23 cellular contexts compared by ENCODE assay signal in the genomic region with DNA sequence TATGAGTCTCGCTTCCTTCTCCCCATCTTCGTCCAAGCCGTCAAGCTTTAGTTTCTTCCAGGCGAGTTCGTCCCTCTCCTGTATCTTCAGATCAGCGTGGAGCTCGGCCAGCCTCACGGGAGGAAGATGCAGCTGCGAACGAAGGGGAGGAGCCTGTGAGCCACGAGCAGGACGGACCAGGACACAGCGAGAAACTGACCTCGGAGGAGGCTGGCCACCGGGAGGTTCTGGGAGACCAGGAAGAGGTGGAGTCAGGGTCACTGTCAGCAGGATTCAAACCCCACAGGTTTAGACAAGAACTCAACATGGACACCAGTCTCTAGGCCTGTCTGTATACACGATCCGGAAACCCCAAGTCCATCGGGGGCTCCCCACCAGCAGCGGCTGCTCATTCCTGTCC. TPM values are rescaled to one million over a fixed set of nuclear protein-coding genes. Genes with fewer than 3 reads are reported as not detected.
A peak's percentile ranks its signal among the peaks of the same experiment; 100 is the strongest.
DNase-seq lines count a peak whose midpoint lies in the region; ATAC-seq and TF ChIP-seq lines count a peak whose summit lies in the region.
"Had no signal": no experiment of that assay in that cellular context is flagged by ENCODE, and none has a peak within 500 bp of the region (broad histone marks: within the 10 kb centered on the region; RNA-seq: fewer than 3 reads in every experiment).

No MANE protein-coding gene starts in this region.

- no peak overlapping the region for H3K4me3 Mint-ChIP-seq in WTC11
- H3K4me3 Mint-ChIP-seq in CD4-positive, alpha-beta memory T cell: no peak overlapping the region
- H3K4me3 Mint-ChIP-seq: H9 had no signal

- POLR2A ChIA-PET in WTC11 (lab: Charles Lee) (no interaction called here), HEK293T (lab: Yijun Ruan, JAX) (no interaction called here)
- POLR2A ChIA-PET in CD4-positive, alpha-beta memory T cell (lab: Charles Lee; ENCODE audit: partially characterized antibody): no interaction called here

- no peaks in the 10 kb centered on the region for H3K27me3 ChIP-seq in left lung
- H3K27me3 ChIP-seq in spleen (replicated peaks in 1 of 7): no peaks in the 10 kb centered on the region
- no peaks in the 10 kb centered on the region for H3K27me3 ChIP-seq in CD4-positive, alpha-beta memory T cell (ENCODE audit: insufficient read depth, low read length)
- H3K27me3 ChIP-seq: MG63 had no signal

- H3K4me3 ChIP-seq in left lung (no peak overlapping the region), spleen (no peak overlapping the region)
- H3K4me3 ChIP-seq in CD4-positive, alpha-beta memory T cell (ENCODE audit: low read length in 2 of 2): no peak overlapping the region
- H3K4me3 ChIP-seq: MG63, PC-9 had no signal

- peaks cover 0 to 22% of the 10 kb centered on the region in 2 donors for H3K4me1 ChIP-seq in left lung
- peaks cover 4 to 41% (median 25%) of the 10 kb centered on the region in 6 donors for H3K4me1 ChIP-seq in spleen
- peaks cover 10% of the 10 kb centered on the region for H3K4me1 ChIP-seq in CD4-positive, alpha-beta memory T cell (ENCODE audit: insufficient read depth, low read length)
- H3K4me1 ChIP-seq: Caco-2 had no signal

- WGBS in spleen, 5 donors: 80 to 90% (median 82%) methylated on average over 19 of the region's 19 CpGs

- H3K36me3 ChIP-seq in left lung: peaks cover 0 to 95% of the 10 kb centered on the region in 2 donors
- H3K36me3 ChIP-seq in spleen: peaks cover 0 to 99% (median 69%) of the 10 kb centered on the region in 6 donors
- peaks cover 52% of the 10 kb centered on the region for H3K36me3 ChIP-seq in CD4-positive, alpha-beta memory T cell (ENCODE audit: insufficient read depth, low read length)
- H3K36me3 ChIP-seq: MG63 had no signal

- 0 out of 2 replicates have a peak, but pooled peaks cover 2% of the 10 kb centered on the region for H3K27me3 Mint-ChIP-seq in WTC11 (ENCODE audit: low read depth)
- H3K27me3 Mint-ChIP-seq in CD4-positive, alpha-beta memory T cell: no peaks in the 10 kb centered on the region

- peaks cover 21% of the 10 kb centered on the region for H3K36me3 Mint-ChIP-seq in WTC11
- H3K36me3 Mint-ChIP-seq in CD4-positive, alpha-beta memory T cell: peaks cover 21 to 50% of the 10 kb centered on the region in 2 donors

- no peak for TF ChIP-seq POLR2A in spleen (IDR thresholded peaks at IDR 0.05)

- intact Hi-C loops in left lung (cut with DNase I) (no loop called here), spleen (cut with DNase I; ENCODE audit: low total_unique reads) (no loop called here)
- intact Hi-C loops in CD4-positive, alpha-beta memory T cell (cut with micrococcal nuclease): no loop called here

- H3K9me3 ChIP-seq in left lung (no peaks in the 10 kb centered on the region), spleen (no peaks in the 10 kb centered on the region)
- no peaks in the 10 kb centered on the region for H3K9me3 ChIP-seq in CD4-positive, alpha-beta memory T cell (ENCODE audit: control insufficient read depth in 1 of 2, low read length in 2 of 2)
- H3K9me3 ChIP-seq: Caco-2, MG63 had no signal

- ATAC-seq in WTC11 (no peak), left lung (no peak)

- no peaks in the 10 kb centered on the region for H3K9me3 Mint-ChIP-seq in WTC11
- peaks cover 0 to 3% (median 0%) of the 10 kb centered on the region in 8 donors for H3K9me3 Mint-ChIP-seq in CD4-positive, alpha-beta memory T cell
- H3K9me3 Mint-ChIP-seq: H9 had no signal

- H3K4me1 Mint-ChIP-seq in WTC11: peaks cover under 1% of the 10 kb centered on the region
- peaks cover 10 to 32% (median 15%) of the 10 kb centered on the region in 4 donors for H3K4me1 Mint-ChIP-seq in CD4-positive, alpha-beta memory T cell

- CTCF ChIA-PET in WTC11 (lab: Charles Lee) (interaction anchor here (4.7 kb wide), 1 partner anchor 10 kb away, joined by 25 read pairs; no protein-coding TSS in a partner anchor), HEK293T (lab: Yijun Ruan, JAX) (no interaction called here)
- CTCF ChIA-PET in CD4-positive, alpha-beta memory T cell (lab: Charles Lee; ENCODE audit: partially characterized antibody): no interaction called here

- 0 out of 2 replicates have a peak overlapping the region, but pooled peaks have one; percentile 15 for H3K27ac Mint-ChIP-seq in WTC11
- H3K27ac Mint-ChIP-seq in CD4-positive, alpha-beta memory T cell: no peak overlapping the region

- no peak overlapping the region for H3K27ac ChIP-seq in left lung
- H3K27ac ChIP-seq in spleen: no peak overlapping the region
- H3K27ac ChIP-seq in CD4-positive, alpha-beta memory T cell (ENCODE audit: low read depth, low read length): no peak overlapping the region
- H3K27ac ChIP-seq: 22Rv1, HL-60, PC-9, RWPE1 had no signal

- DNase-seq in activated effector memory CD4-positive, alpha-beta T cell treated with anti-CD3 and anti-CD28 coated beads, Interleukin-2, amount 50 U/mL, for 16 hours: peak; percentile 33
- no peak for DNase-seq in activated effector memory CD4-positive, alpha-beta T cell treated with Interleukin-2 at 50 U/mL for 16 hours
- DNase-seq in WTC11 (ENCODE audit: low spot score) (peak; percentile 9), left lung (peak; percentile 27 to 53), spleen (peak; percentile 66), HEK293T (ENCODE audit: extremely low spot score) (no peak), HUDEP-2 (lab: John Stamatoyannopoulos, UW; ENCODE audit: unreplicated experiment in 76 of 76) (no peak)
- DNase-seq in CD4-positive, alpha-beta memory T cell: no peak
- DNase-seq: AML-193, GDM1, H9, Kasumi-1, MG63, NCI-H1048, NCI-H1436, NCI-H1930, NCI-H226, NCI-H526, PC-9 had no signal

- TF ChIP-seq CTCF in WTC11 (IDR thresholded peaks at IDR 0.05) (no peak), left lung (IDR thresholded peaks at IDR 0.05) (no peak), spleen (IDR thresholded peaks at IDR 0.05 in 8 of 11, conservative IDR thresholded peaks at IDR 0.05 in 3 of 11) (no peak)

TF ChIP-seq in WTC11, 78 proteins besides CTCF, POLR2A, EP300 and RAD21 (continues in another document):
- TF ChIP-seq ZNF416 (CRISPR knock-in tag; IDR thresholded peaks at IDR 0.05): no peak
- no peak for TF ChIP-seq ZNF671 (CRISPR knock-in tag; IDR thresholded peaks at IDR 0.05)
- TF ChIP-seq, protein P1, sequence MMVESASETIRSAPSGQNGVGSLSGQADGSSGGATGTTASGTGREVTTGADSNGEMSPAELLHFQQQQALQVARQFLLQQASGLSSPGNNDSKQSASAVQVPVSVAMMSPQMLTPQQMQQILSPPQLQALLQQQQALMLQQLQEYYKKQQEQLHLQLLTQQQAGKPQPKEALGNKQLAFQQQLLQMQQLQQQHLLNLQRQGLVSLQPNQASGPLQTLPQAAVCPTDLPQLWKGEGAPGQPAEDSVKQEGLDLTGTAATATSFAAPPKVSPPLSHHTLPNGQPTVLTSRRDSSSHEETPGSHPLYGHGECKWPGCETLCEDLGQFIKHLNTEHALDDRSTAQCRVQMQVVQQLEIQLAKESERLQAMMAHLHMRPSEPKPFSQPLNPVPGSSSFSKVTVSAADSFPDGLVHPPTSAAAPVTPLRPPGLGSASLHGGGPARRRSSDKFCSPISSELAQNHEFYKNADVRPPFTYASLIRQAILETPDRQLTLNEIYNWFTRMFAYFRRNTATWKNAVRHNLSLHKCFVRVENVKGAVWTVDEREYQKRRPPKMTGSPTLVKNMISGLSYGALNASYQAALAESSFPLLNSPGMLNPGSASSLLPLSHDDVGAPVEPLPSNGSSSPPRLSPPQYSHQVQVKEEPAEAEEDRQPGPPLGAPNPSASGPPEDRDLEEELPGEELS (CRISPR knock-in tag; IDR thresholded peaks at IDR 0.05): no peak
- TF ChIP-seq, protein P2, sequence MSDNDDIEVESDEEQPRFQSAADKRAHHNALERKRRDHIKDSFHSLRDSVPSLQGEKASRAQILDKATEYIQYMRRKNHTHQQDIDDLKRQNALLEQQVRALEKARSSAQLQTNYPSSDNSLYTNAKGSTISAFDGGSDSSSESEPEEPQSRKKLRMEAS (CRISPR knock-in tag; IDR thresholded peaks at IDR 0.05): no peak
- no peak for TF ChIP-seq EMX1 (CRISPR knock-in tag; IDR thresholded peaks at IDR 0.05)
- no peak for TF ChIP-seq IRF2 (CRISPR knock-in tag; IDR thresholded peaks at IDR 0.05; ENCODE audit: borderline replicate concordance, low read depth)

TF ChIP-seq in HEK293T, 16 proteins besides CTCF, POLR2A, EP300 and RAD21:
- TF ChIP-seq SP1 (IDR thresholded peaks at IDR 0.05) (no peak), ARNT (IDR thresholded peaks at IDR 0.05) (no peak), FOXK2 (IDR thresholded peaks at IDR 0.05) (no peak), NFRKB (IDR thresholded peaks at IDR 0.05) (no peak), HDGF (IDR thresholded peaks at IDR 0.05; ENCODE audit: borderline replicate concordance) (no peak), CTBP1 (IDR thresholded peaks at IDR 0.05; ENCODE audit: borderline replicate concordance) (no peak), LEF1 (IDR thresholded peaks at IDR 0.05; ENCODE audit: borderline replicate concordance) (no peak), TARDBP (IDR thresholded peaks at IDR 0.05) (no peak), ELF4 (IDR thresholded peaks at IDR 0.05) (no peak), SUZ12 (IDR thresholded peaks at IDR 0.05) (no peak), FOXM1 (IDR thresholded peaks at IDR 0.05; ENCODE audit: borderline replicate concordance) (no peak)

RNA-seq across cellular contexts. Expression of a gene that starts 7.3 kb away (rescaled TPM):
- total RNA-seq in WTC11 (2021) (90.8 to 106 TPM (median 97.4 TPM) in 3 replicates), left lung (100 to 1,000 TPM; 192 to 218 TPM), spleen (100 to 1,000 TPM in 6 of 7 donors, 10 to 100 TPM in 1; 89.0 to 131 (median 116) TPM)
- 10 to 100 TPM; 28.1 to 47.4 (median 37.5) TPM for polyA plus RNA-seq in spleen
- 10 to 100 TPM; 84.7 to 87.1 TPM for total RNA-seq in CD4-positive, alpha-beta memory T cell
- polyA plus RNA-seq in CD4-positive, alpha-beta memory T cell: 100 to 1,000 TPM in 1 of 2 donors, 10 to 100 TPM in 1; 95.1 to 122 TPM

Comparison
In these comparisons a context has a peak if more than half of its experiments do, and no peak if none do; other contexts are left out.
1. DNase-seq: peak in activated effector memory CD4-positive, alpha-beta T cell treated with anti-CD3 and anti-CD28 coated beads, Interleukin-2, amount 50 U/mL, for 16 hours (single experiment), WTC11 (single experiment), left lung (2 of 2) and spleen (single experiment); none in activated effector memory CD4-positive, alpha-beta T cell treated with Interleukin-2 at 50 U/mL for 16 hours (single experiment), CD4-positive, alpha-beta memory T cell (0 of 5), HEK293T (single experiment) and HUDEP-2 (0 of 76).